1 cellular context compared by ENCODE assay signal in genomic region chr4:160194716-160195115, GRCh38.
TF ChIP-seq lines count a peak whose summit lies in the region.

No MANE protein-coding gene starts in this region.

TF ChIP-seq in GM23338, 12 proteins besides CTCF, POLR2A, EP300 and RAD21 (continued from another document):
- TF ChIP-seq ZNF462 (CRISPR knock-in tag; IDR thresholded peaks at IDR 0.05) (no peak), NANOG (IDR thresholded peaks at IDR 0.05; ENCODE audit: borderline replicate concordance) (no peak), POLR2AphosphoS5 (IDR thresholded peaks at IDR 0.05; ENCODE audit: low read depth) (no peak), JUNB (IDR thresholded peaks at IDR 0.05; ENCODE audit: unreplicated experiment) (no peak), EZH2 (IDR thresholded peaks at IDR 0.05; ENCODE audit: low read depth, unreplicated experiment) (no peak), EZH2phosphoT487 (IDR thresholded peaks at IDR 0.05; ENCODE audit: unreplicated experiment) (no peak), STAT1 (IDR thresholded peaks at IDR 0.05; ENCODE audit: unreplicated experiment) (no peak), ZNF114 (CRISPR knock-in tag; IDR thresholded peaks at IDR 0.05) (no peak), CREB1 (CRISPR knock-in tag; IDR thresholded peaks at IDR 0.05; ENCODE audit: low read depth) (no peak)
- TF ChIP-seq, protein P1, sequence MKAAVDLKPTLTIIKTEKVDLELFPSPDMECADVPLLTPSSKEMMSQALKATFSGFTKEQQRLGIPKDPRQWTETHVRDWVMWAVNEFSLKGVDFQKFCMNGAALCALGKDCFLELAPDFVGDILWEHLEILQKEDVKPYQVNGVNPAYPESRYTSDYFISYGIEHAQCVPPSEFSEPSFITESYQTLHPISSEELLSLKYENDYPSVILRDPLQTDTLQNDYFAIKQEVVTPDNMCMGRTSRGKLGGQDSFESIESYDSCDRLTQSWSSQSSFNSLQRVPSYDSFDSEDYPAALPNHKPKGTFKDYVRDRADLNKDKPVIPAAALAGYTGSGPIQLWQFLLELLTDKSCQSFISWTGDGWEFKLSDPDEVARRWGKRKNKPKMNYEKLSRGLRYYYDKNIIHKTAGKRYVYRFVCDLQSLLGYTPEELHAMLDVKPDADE (IDR thresholded peaks at IDR 0.05), result no peak
- TF ChIP-seq, protein P2, sequence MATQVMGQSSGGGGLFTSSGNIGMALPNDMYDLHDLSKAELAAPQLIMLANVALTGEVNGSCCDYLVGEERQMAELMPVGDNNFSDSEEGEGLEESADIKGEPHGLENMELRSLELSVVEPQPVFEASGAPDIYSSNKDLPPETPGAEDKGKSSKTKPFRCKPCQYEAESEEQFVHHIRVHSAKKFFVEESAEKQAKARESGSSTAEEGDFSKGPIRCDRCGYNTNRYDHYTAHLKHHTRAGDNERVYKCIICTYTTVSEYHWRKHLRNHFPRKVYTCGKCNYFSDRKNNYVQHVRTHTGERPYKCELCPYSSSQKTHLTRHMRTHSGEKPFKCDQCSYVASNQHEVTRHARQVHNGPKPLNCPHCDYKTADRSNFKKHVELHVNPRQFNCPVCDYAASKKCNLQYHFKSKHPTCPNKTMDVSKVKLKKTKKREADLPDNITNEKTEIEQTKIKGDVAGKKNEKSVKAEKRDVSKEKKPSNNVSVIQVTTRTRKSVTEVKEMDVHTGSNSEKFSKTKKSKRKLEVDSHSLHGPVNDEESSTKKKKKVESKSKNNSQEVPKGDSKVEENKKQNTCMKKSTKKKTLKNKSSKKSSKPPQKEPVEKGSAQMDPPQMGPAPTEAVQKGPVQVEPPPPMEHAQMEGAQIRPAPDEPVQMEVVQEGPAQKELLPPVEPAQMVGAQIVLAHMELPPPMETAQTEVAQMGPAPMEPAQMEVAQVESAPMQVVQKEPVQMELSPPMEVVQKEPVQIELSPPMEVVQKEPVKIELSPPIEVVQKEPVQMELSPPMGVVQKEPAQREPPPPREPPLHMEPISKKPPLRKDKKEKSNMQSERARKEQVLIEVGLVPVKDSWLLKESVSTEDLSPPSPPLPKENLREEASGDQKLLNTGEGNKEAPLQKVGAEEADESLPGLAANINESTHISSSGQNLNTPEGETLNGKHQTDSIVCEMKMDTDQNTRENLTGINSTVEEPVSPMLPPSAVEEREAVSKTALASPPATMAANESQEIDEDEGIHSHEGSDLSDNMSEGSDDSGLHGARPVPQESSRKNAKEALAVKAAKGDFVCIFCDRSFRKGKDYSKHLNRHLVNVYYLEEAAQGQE (IDR thresholded peaks at IDR 0.05; ENCODE audit: unreplicated experiment), result no peak
